ENCODE assay signal across 25 cellular contexts in genomic region chr11:42232655-42233054, GRCh38.
DNase-seq lines count a peak whose midpoint lies in the region; ATAC-seq and TF ChIP-seq lines count a peak whose summit lies in the region.
"Had no signal": no experiment of that assay in that cellular context is flagged by ENCODE, and none has a peak within 500 bp of the region (broad histone marks: within the 10 kb centered on the region; RNA-seq: fewer than 3 reads in every experiment).

No MANE protein-coding gene starts in this region.

- no peak overlapping the region for H3K27ac Mint-ChIP-seq in WTC11
- no peak overlapping the region for H3K27ac Mint-ChIP-seq in neural progenitor cell
- H3K27ac Mint-ChIP-seq: CD14-positive monocyte; CD4-positive, alpha-beta memory T cell; CD4-positive, CD25-positive, alpha-beta regulatory T cell; CD8-positive, alpha-beta memory T cell had no signal

- peaks cover 10% of the 10 kb centered on the region for H3K4me1 ChIP-seq in neural progenitor cell
- no peaks in the 10 kb centered on the region for H3K4me1 ChIP-seq in adrenal gland (replicated peaks in 1 of 2)
- H3K4me1 ChIP-seq in psoas muscle = no peaks in the 10 kb centered on the region
- H3K4me1 ChIP-seq: BE2C, BLaER1 had no signal

- ATAC-seq in WTC11 (peak; percentile 70), psoas muscle (no peak)

- TF ChIP-seq POLR2A in adrenal gland (IDR thresholded peaks at IDR 0.05) = no peak

- CTCF ChIA-PET in WTC11 (lab: Charles Lee) = no interaction called here

- H3K36me3 ChIP-seq in H7 (replicated peaks; ENCODE audit: control insufficient read depth, insufficient read depth, low read length) = no peaks in the 10 kb centered on the region
- no peaks in the 10 kb centered on the region for H3K36me3 ChIP-seq in neural progenitor cell
- H3K36me3 ChIP-seq in adrenal gland (replicated peaks in 1 of 2) = no peaks in the 10 kb centered on the region
- H3K36me3 ChIP-seq in psoas muscle (ENCODE audit: insufficient read depth in 1 of 2, low read depth in 1 of 2) = no peaks in the 10 kb centered on the region
- H3K36me3 ChIP-seq: BE2C, BLaER1 had no signal

- no peaks in the 10 kb centered on the region for H3K9me3 ChIP-seq in neural progenitor cell (ENCODE audit: low read depth)
- H3K9me3 ChIP-seq in adrenal gland (replicated peaks in 1 of 3) = no peaks in the 10 kb centered on the region
- no peaks in the 10 kb centered on the region for H3K9me3 ChIP-seq in psoas muscle
- H3K9me3 ChIP-seq: BE2C, BLaER1 had no signal

- peaks cover 5% of the 10 kb centered on the region for H3K9me3 Mint-ChIP-seq in WTC11
- no peaks in the 10 kb centered on the region for H3K9me3 Mint-ChIP-seq in neural progenitor cell

- H3F3A ChIP-seq in neural progenitor cell (ENCODE audit: low read depth) = no peaks in the 10 kb centered on the region

- H3K27me3 ChIP-seq in H7 (ENCODE audit: control insufficient read depth, insufficient read depth, low read length) (no peaks in the 10 kb centered on the region), neural progenitor cell (no peaks in the 10 kb centered on the region), adrenal gland (no peaks in the 10 kb centered on the region), psoas muscle (ENCODE audit: insufficient read depth in 3 of 3, low read length in 2 of 3) (no peaks in the 10 kb centered on the region)
- H3K27me3 ChIP-seq: BE2C, BLaER1 had no signal

- no peaks in the 10 kb centered on the region for H4K20me1 ChIP-seq in neural progenitor cell (ENCODE audit: low read depth)
- H4K20me1 ChIP-seq: BLaER1 had no signal

- H3K79me2 ChIP-seq in neural progenitor cell (ENCODE audit: low read depth) = no peaks in the 10 kb centered on the region

- DNase-seq in H7 = peak; percentile 0
- no peak for DNase-seq in WTC11 (ENCODE audit: low spot score)
- peak; percentile 11 for DNase-seq in iPS-NIHi11 (ENCODE audit: low spot score)
- no peak for DNase-seq in neural progenitor cell (ENCODE audit: low spot score)
- DNase-seq in adrenal gland = no peak
- no peak for DNase-seq in head of caudate nucleus
- no peak for DNase-seq in iPS-NIHi7 (ENCODE audit: extremely low spot score)
- DNase-seq in psoas muscle = no peak
- DNase-seq: 8988T; ACHN; BE2C; C1 segment of cervical spinal cord; CD4-positive, alpha-beta memory T cell; CD4-positive, CD25-positive, alpha-beta regulatory T cell; CD8-positive, alpha-beta memory T cell; COR-L47; DMS 273 treated with DMSO at 0.1 percent for 48 hours; DMS153; DMS53; DMS79; DND-41; EL; GDM1 had no signal

- H3K36me3 Mint-ChIP-seq in WTC11 (no peaks in the 10 kb centered on the region), neural progenitor cell (no peaks in the 10 kb centered on the region)
- H3K36me3 Mint-ChIP-seq: CD14-positive monocyte; CD4-positive, alpha-beta memory T cell; CD4-positive, CD25-positive, alpha-beta regulatory T cell; CD8-positive, alpha-beta memory T cell had no signal

- intact Hi-C loops in adrenal gland (cut with DNase I) (no loop called here), head of caudate nucleus (cut with DNase I) (no loop called here), psoas muscle (cut with DNase I) (no loop called here)

- H3K27me3 Mint-ChIP-seq in WTC11 (ENCODE audit: low read depth) (no peaks in the 10 kb centered on the region), neural progenitor cell (ENCODE audit: insufficient read depth, low read depth) (no peaks in the 10 kb centered on the region)
- H3K27me3 Mint-ChIP-seq: CD4-positive, alpha-beta memory T cell; CD4-positive, CD25-positive, alpha-beta regulatory T cell; CD8-positive, alpha-beta memory T cell had no signal

- H3K9ac ChIP-seq in neural progenitor cell = no peak overlapping the region
- H3K9ac ChIP-seq: BLaER1 had no signal

- H2AFZ ChIP-seq in neural progenitor cell (replicated peaks) = peak overlapping the region; percentile 73

- H3K4me1 Mint-ChIP-seq in WTC11 (peaks cover 38% of the 10 kb centered on the region), neural progenitor cell (peaks cover 5% of the 10 kb centered on the region)
- H3K4me1 Mint-ChIP-seq: CD14-positive monocyte; CD4-positive, alpha-beta memory T cell; CD4-positive, CD25-positive, alpha-beta regulatory T cell; CD8-positive, alpha-beta memory T cell had no signal

- H3K27ac ChIP-seq in neural progenitor cell (no peak overlapping the region), adrenal gland (no peak overlapping the region), psoas muscle (no peak overlapping the region)
- H3K27ac ChIP-seq: BLaER1 had no signal

- no peak overlapping the region for H3K4me2 ChIP-seq in neural progenitor cell
- H3K4me2 ChIP-seq: BLaER1 had no signal

- no peak overlapping the region for H3K4me3 Mint-ChIP-seq in WTC11
- no peak overlapping the region for H3K4me3 Mint-ChIP-seq in neural progenitor cell
- H3K4me3 Mint-ChIP-seq: CD14-positive monocyte; CD4-positive, alpha-beta memory T cell; CD4-positive, CD25-positive, alpha-beta regulatory T cell; CD8-positive, alpha-beta memory T cell had no signal

- POLR2A ChIA-PET in WTC11 (lab: Charles Lee) = no interaction called here

- TF ChIP-seq CTCF in WTC11 (IDR thresholded peaks at IDR 0.05) = no peak
- TF ChIP-seq CTCF in neural progenitor cell (IDR thresholded peaks at IDR 0.05) = no peak
- no peak for TF ChIP-seq CTCF in adrenal gland (IDR thresholded peaks at IDR 0.05)
- no peak for TF ChIP-seq CTCF in psoas muscle (IDR thresholded peaks at IDR 0.05)

- WGBS in adrenal gland, 4 donors = 63 to 82% (median 70%) methylated on average over 5 of the region's 5 CpGs
- 55 to 60% (median 58%) methylated on average over 5 of the region's 5 CpGs for WGBS in psoas muscle, 3 donors

- H3K4me3 ChIP-seq in H7 (ENCODE audit: insufficient read depth, low read depth, low read length) (no peak overlapping the region), neural progenitor cell (no peak overlapping the region), adrenal gland (no peak overlapping the region), psoas muscle (no peak overlapping the region)
- H3K4me3 ChIP-seq: BLaER1 had no signal

TF ChIP-seq in WTC11, 78 proteins besides CTCF, POLR2A, EP300 and RAD21 (continues in another document):
- TF ChIP-seq ERG (CRISPR knock-in tag; IDR thresholded peaks at IDR 0.05) (no peak), SMAD3 (CRISPR knock-in tag; IDR thresholded peaks at IDR 0.05; ENCODE audit: borderline replicate concordance) (no peak), USF1 (CRISPR knock-in tag; IDR thresholded peaks at IDR 0.05) (no peak), STAT6 (CRISPR knock-in tag; conservative IDR thresholded peaks at IDR 0.05; ENCODE audit: low read depth) (no peak), USF2 (CRISPR knock-in tag; IDR thresholded peaks at IDR 0.05) (no peak), ZNF416 (CRISPR knock-in tag; IDR thresholded peaks at IDR 0.05) (no peak)

Comparison
In these comparisons a context has a peak if more than half of its experiments do, and no peak if none do; other contexts are left out.
1. DNase-seq: peak in H7 (single experiment) and iPS-NIHi11 (single experiment); none in WTC11 (single experiment), neural progenitor cell (single experiment), adrenal gland (0 of 7), head of caudate nucleus (0 of 42), iPS-NIHi7 (single experiment) and psoas muscle (0 of 2).